ENCODE assay signal across 8 cellular contexts in genomic region chr16:22205577-22206012, GRCh38. TPM values are rescaled to one million over a fixed set of nuclear protein-coding genes. Genes with fewer than 3 reads are reported as not detected.
A peak's percentile ranks its signal among the peaks of the same experiment; 100 is the strongest.
DNase-seq lines count a peak whose midpoint lies in the region; ATAC-seq and TF ChIP-seq lines count a peak whose summit lies in the region.

No MANE protein-coding gene starts in this region.

- peak overlapping the region; percentile 87; the same call in 1 of the 2 replicates for H3K9ac ChIP-seq in BLaER1

- peak overlapping the region; percentile 95 for H3K4me3 Mint-ChIP-seq in nephron progenitor cell

- H3K4me1 ChIP-seq in BLaER1: peaks cover 42% of the 10 kb centered on the region
- no peaks in the 10 kb centered on the region for H3K4me1 ChIP-seq in ectodermal cell (ENCODE audit: control insufficient read depth, insufficient read depth, low read length)

- H3K27me3 Mint-ChIP-seq in nephron progenitor cell (ENCODE audit: low read depth, poor library complexity): peaks cover 9% of the 10 kb centered on the region

- peak overlapping the region; percentile 85 for H3K27ac ChIP-seq in BLaER1
- no peak overlapping the region for H3K27ac ChIP-seq in ectodermal cell (ENCODE audit: insufficient read depth, low read depth, low read length, poor library complexity, severe bottlenecking)

- H3K27ac Mint-ChIP-seq in nephron progenitor cell: peak overlapping the region; percentile 32

- H3K4me3 ChIP-seq in BLaER1 (peak overlapping the region; percentile 90), NB4 (ENCODE audit: low read depth, low read length) (peak overlapping the region; percentile 57), ectodermal cell (ENCODE audit: insufficient read depth, low read depth, low read length) (peak overlapping the region; percentile 81)

- H3K9me3 Mint-ChIP-seq in nephron progenitor cell: peaks cover 3% of the 10 kb centered on the region

- DNase-seq in NB4 (ENCODE audit: low read depth) (no peak), nephron progenitor cell (no peak), epidermal melanocyte (ENCODE audit: insufficient read length, low spot score) (no peak), NCI-H1105 (lab: John Stamatoyannopoulos, UW) (no peak)

- H3K27me3 ChIP-seq in BLaER1 (no peaks in the 10 kb centered on the region), ectodermal cell (ENCODE audit: control insufficient read depth, insufficient read depth, low read length, poor library complexity, severe bottlenecking) (peaks cover 10% of the 10 kb centered on the region)

- peak overlapping the region; percentile 85 for H3K4me2 ChIP-seq in BLaER1

- ATAC-seq in GM18870 (IDR thresholded peaks at IDR 0.05; ENCODE audit: unreplicated experiment) (no peak), HG02642 (IDR thresholded peaks at IDR 0.05; ENCODE audit: poor library complexity, unreplicated experiment) (no peak)

- H3K36me3 Mint-ChIP-seq in nephron progenitor cell (ENCODE audit: low read depth): peaks cover 14% of the 10 kb centered on the region

- TF ChIP-seq CTCF in NB4 (IDR thresholded peaks at IDR 0.05; ENCODE audit: low read depth, low read length): no peak
- no peak for TF ChIP-seq CTCF in nephron progenitor cell (IDR thresholded peaks at IDR 0.05)

- H3K9me3 ChIP-seq in BLaER1: peaks cover 5% of the 10 kb centered on the region
- H3K9me3 ChIP-seq in ectodermal cell (ENCODE audit: control insufficient read depth, low read length): no peaks in the 10 kb centered on the region

- 33 to 35% methylated on average over 10 to 11 of the region's 11 CpGs for WGBS in ectodermal cell, 2 experiments

- TF ChIP-seq POLR2A in NB4 (IDR thresholded peaks at IDR 0.05; ENCODE audit: extremely low read depth, insufficient read length): no peak

- H3K36me3 ChIP-seq in BLaER1: peaks cover 17% of the 10 kb centered on the region
- no peaks in the 10 kb centered on the region for H3K36me3 ChIP-seq in ectodermal cell (ENCODE audit: control insufficient read depth, insufficient read depth, low read length)

- H4K20me1 ChIP-seq in BLaER1: peaks cover 36% of the 10 kb centered on the region

- peaks cover 15% of the 10 kb centered on the region for H3K4me1 Mint-ChIP-seq in nephron progenitor cell

RNA-seq across cellular contexts. Expression of gene EEF2K, which starts 0.5 kb away (rescaled TPM):
- 9.8 TPM for polyA plus RNA-seq in ectodermal cell (2013, experiment 1 of 4)
- polyA plus RNA-seq in ectodermal cell (2013, experiment 2 of 4): 10.2 TPM
- polyA plus RNA-seq in ectodermal cell (2013, experiment 3 of 4): 5.8 TPM
- 6.4 TPM for polyA plus RNA-seq in ectodermal cell (2013, experiment 4 of 4)

RNA-seq across cellular contexts. Expression of gene SDR42E2, which starts 43.3 kb away (rescaled TPM):
- not detected for polyA plus RNA-seq in ectodermal cell (2013, experiment 1 of 4)
- polyA plus RNA-seq in ectodermal cell (2013, experiment 2 of 4): 0.07 TPM
- not detected for polyA plus RNA-seq in ectodermal cell (2013, experiment 3 of 4)
- polyA plus RNA-seq in ectodermal cell (2013, experiment 4 of 4): not detected
